2 cellular contexts compared by ENCODE assay signal in the genomic region with DNA sequence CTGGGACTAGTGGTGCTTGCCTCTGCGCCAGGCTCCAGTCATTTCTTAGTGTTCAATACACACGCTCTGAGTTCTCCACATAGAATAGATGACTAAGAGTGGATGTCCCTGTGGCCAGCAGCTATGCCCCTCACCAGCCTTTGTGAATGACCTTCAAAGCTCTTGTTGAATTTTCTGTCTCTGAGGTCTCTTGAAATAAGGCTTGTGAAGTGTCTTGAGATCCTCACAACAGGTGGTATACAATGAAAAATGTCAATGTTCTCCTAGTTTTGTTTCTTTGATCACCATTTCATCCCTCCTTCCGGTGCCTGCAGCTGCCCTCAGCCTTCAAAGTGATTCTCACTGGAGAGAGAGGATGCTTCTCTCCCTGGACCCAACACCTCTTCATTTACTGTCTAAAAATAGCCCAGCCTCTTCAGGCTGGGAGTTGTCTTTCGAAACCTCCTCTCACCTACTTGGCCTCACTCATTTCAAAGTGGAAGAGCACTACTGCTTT.
TF ChIP-seq lines count a peak whose summit lies in the region.

No MANE protein-coding gene starts in this region.

TF ChIP-seq in GM23338, 12 proteins besides CTCF, POLR2A, EP300 and RAD21 (continues in another document):
- TF ChIP-seq STAT1 (IDR thresholded peaks at IDR 0.05; ENCODE audit: unreplicated experiment): no peak
- TF ChIP-seq, protein P1, sequence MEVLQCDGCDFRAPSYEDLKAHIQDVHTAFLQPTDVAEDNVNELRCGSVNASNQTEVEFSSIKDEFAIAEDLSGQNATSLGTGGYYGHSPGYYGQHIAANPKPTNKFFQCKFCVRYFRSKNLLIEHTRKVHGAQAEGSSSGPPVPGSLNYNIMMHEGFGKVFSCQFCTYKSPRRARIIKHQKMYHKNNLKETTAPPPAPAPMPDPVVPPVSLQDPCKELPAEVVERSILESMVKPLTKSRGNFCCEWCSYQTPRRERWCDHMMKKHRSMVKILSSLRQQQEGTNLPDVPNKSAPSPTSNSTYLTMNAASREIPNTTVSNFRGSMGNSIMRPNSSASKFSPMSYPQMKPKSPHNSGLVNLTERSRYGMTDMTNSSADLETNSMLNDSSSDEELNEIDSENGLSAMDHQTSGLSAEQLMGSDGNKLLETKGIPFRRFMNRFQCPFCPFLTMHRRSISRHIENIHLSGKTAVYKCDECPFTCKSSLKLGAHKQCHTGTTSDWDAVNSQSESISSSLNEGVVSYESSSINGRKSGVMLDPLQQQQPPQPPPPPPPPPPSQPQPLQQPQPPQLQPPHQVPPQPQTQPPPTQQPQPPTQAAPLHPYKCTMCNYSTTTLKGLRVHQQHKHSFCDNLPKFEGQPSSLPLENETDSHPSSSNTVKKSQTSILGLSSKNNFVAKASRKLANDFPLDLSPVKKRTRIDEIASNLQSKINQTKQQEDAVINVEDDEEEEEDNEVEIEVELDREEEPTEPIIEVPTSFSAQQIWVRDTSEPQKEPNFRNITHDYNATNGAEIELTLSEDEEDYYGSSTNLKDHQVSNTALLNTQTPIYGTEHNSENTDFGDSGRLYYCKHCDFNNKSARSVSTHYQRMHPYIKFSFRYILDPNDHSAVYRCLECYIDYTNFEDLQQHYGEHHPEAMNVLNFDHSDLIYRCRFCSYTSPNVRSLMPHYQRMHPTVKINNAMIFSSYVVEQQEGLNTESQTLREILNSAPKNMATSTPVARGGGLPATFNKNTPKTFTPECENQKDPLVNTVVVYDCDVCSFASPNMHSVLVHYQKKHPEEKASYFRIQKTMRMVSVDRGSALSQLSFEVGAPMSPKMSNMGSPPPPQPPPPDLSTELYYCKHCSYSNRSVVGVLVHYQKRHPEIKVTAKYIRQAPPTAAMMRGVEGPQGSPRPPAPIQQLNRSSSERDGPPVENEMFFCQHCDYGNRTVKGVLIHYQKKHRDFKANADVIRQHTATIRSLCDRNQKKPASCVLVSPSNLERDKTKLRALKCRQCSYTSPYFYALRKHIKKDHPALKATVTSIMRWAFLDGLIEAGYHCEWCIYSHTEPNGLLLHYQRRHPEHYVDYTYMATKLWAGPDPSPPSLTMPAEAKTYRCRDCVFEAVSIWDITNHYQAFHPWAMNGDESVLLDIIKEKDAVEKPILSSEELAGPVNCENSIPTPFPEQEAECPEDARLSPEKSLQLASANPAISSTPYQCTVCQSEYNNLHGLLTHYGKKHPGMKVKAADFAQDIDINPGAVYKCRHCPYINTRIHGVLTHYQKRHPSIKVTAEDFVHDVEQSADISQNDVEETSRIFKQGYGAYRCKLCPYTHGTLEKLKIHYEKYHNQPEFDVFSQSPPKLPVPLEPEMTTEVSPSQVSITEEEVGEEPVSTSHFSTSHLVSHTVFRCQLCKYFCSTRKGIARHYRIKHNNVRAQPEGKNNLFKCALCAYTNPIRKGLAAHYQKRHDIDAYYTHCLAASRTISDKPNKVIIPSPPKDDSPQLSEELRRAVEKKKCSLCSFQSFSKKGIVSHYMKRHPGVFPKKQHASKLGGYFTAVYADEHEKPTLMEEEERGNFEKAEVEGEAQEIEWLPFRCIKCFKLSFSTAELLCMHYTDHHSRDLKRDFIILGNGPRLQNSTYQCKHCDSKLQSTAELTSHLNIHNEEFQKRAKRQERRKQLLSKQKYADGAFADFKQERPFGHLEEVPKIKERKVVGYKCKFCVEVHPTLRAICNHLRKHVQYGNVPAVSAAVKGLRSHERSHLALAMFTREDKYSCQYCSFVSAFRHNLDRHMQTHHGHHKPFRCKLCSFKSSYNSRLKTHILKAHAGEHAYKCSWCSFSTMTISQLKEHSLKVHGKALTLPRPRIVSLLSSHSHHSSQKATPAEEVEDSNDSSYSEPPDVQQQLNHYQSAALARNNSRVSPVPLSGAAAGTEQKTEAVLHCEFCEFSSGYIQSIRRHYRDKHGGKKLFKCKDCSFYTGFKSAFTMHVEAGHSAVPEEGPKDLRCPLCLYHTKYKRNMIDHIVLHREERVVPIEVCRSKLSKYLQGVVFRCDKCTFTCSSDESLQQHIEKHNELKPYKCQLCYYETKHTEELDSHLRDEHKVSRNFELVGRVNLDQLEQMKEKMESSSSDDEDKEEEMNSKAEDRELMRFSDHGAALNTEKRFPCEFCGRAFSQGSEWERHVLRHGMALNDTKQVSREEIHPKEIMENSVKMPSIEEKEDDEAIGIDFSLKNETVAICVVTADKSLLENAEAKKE (CRISPR knock-in tag; IDR thresholded peaks at IDR 0.05): no peak
- TF ChIP-seq EZH2phosphoT487 (IDR thresholded peaks at IDR 0.05; ENCODE audit: unreplicated experiment): no peak
- TF ChIP-seq POLR2AphosphoS5 (IDR thresholded peaks at IDR 0.05; ENCODE audit: low read depth): no peak
- TF ChIP-seq CREB1 (CRISPR knock-in tag; IDR thresholded peaks at IDR 0.05; ENCODE audit: low read depth): no peak
- TF ChIP-seq ZNF331 (CRISPR knock-in tag; IDR thresholded peaks at IDR 0.05; ENCODE audit: low read depth): no peak
- TF ChIP-seq EZH2 (IDR thresholded peaks at IDR 0.05; ENCODE audit: low read depth, unreplicated experiment): no peak
- TF ChIP-seq, protein P2, sequence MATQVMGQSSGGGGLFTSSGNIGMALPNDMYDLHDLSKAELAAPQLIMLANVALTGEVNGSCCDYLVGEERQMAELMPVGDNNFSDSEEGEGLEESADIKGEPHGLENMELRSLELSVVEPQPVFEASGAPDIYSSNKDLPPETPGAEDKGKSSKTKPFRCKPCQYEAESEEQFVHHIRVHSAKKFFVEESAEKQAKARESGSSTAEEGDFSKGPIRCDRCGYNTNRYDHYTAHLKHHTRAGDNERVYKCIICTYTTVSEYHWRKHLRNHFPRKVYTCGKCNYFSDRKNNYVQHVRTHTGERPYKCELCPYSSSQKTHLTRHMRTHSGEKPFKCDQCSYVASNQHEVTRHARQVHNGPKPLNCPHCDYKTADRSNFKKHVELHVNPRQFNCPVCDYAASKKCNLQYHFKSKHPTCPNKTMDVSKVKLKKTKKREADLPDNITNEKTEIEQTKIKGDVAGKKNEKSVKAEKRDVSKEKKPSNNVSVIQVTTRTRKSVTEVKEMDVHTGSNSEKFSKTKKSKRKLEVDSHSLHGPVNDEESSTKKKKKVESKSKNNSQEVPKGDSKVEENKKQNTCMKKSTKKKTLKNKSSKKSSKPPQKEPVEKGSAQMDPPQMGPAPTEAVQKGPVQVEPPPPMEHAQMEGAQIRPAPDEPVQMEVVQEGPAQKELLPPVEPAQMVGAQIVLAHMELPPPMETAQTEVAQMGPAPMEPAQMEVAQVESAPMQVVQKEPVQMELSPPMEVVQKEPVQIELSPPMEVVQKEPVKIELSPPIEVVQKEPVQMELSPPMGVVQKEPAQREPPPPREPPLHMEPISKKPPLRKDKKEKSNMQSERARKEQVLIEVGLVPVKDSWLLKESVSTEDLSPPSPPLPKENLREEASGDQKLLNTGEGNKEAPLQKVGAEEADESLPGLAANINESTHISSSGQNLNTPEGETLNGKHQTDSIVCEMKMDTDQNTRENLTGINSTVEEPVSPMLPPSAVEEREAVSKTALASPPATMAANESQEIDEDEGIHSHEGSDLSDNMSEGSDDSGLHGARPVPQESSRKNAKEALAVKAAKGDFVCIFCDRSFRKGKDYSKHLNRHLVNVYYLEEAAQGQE (IDR thresholded peaks at IDR 0.05; ENCODE audit: unreplicated experiment): no peak
- TF ChIP-seq JUNB (IDR thresholded peaks at IDR 0.05; ENCODE audit: unreplicated experiment): no peak
- TF ChIP-seq NANOG (IDR thresholded peaks at IDR 0.05; ENCODE audit: borderline replicate concordance): no peak
- TF ChIP-seq ZNF114 (CRISPR knock-in tag; IDR thresholded peaks at IDR 0.05): no peak

TF ChIP-seq in endothelial cell of umbilical vein, 7 proteins besides CTCF, POLR2A, EP300 and RAD21:
- no peak for TF ChIP-seq MYC (IDR thresholded peaks at IDR 0.05; ENCODE audit: low read depth, low read length)
- no peak for TF ChIP-seq JUN (IDR thresholded peaks at IDR 0.05; ENCODE audit: borderline replicate concordance, insufficient read depth, insufficient read length, low read depth)
- TF ChIP-seq GATA2 (IDR thresholded peaks at IDR 0.05; ENCODE audit: insufficient read depth, insufficient read length, low read depth, low read length): no peak
- TF ChIP-seq EZH2 (IDR thresholded peaks at IDR 0.05; ENCODE audit: borderline replicate concordance, low read depth, low read length, severe bottlenecking): no peak
- TF ChIP-seq, protein P3, sequence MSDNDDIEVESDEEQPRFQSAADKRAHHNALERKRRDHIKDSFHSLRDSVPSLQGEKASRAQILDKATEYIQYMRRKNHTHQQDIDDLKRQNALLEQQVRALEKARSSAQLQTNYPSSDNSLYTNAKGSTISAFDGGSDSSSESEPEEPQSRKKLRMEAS (IDR thresholded peaks at IDR 0.05; ENCODE audit: insufficient read depth, insufficient read length): no peak
